ENCODE assay signal across 10 cellular contexts in the genomic region with DNA sequence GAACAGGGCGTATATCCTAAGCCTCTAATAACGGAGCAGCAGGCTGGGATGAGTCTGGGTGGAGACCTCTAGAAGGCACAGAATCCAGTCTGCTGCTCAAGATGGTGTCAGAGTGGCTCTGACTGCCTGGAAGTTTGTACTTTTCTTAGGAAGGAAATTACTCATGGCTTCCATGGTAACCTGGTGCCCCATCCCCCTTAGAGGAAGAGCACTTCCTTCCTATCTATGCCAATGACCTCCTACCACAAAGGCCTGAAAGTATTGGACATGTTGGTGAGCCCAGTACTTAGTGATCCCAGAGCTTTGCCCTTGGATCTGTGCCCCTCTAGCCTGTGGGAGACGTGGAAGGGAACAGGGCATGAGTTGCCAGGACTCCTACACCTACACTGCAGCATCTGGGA. TPM values are rescaled to one million over a fixed set of nuclear protein-coding genes. Genes with fewer than 3 reads are reported as not detected.
DNase-seq lines count a peak whose midpoint lies in the region; ATAC-seq and TF ChIP-seq lines count a peak whose summit lies in the region.
"Had no signal": no experiment of that assay in that cellular context is flagged by ENCODE, and none has a peak within 500 bp of the region (broad histone marks: within the 10 kb centered on the region; RNA-seq: fewer than 3 reads in every experiment).

No MANE protein-coding gene starts in this region.

- H3K4ac ChIP-seq in mesenchymal stem cell (ENCODE audit: low read depth in 1 of 2, low read length in 2 of 2) = no peak overlapping the region

- H3K4me2 ChIP-seq in mesenchymal stem cell (ENCODE audit: low read length, poor library complexity, severe bottlenecking) = no peak overlapping the region

- intact Hi-C loops in CD14-positive monocyte (cut with micrococcal nuclease) = loop anchor here in 1 of 2 donors (5.0 kb wide), 1 partner anchor 34 kb away; no protein-coding TSS in a partner anchor

- H3K4me1 ChIP-seq in mesenchymal stem cell (ENCODE audit: control insufficient read depth, insufficient read depth, low read depth, low read length) = no peaks in the 10 kb centered on the region

- peak; percentile 15 for ATAC-seq in activated naive CD8-positive, alpha-beta T cell treated with anti-CD3 and anti-CD28 coated beads, Interleukin-2, amount 50 U/mL, for 24 hours
- ATAC-seq in GM18505 (IDR thresholded peaks at IDR 0.05; ENCODE audit: unreplicated experiment) (no peak), HG03045 (IDR thresholded peaks at IDR 0.05; ENCODE audit: unreplicated experiment) (no peak)

- H3K27ac ChIP-seq in mesenchymal stem cell (ENCODE audit: low read length, poor library complexity, severe bottlenecking) = no peak overlapping the region

- H2BK12ac ChIP-seq in mesenchymal stem cell (ENCODE audit: low read length in 2 of 2) = peak overlapping the region in 1 of 2 experiments; percentile 14

- H3K23ac ChIP-seq in mesenchymal stem cell (ENCODE audit: low read length in 2 of 2) = no peak overlapping the region

- no peak overlapping the region for H2AK5ac ChIP-seq in mesenchymal stem cell (ENCODE audit: low read length, severe bottlenecking)

- H4K91ac ChIP-seq in mesenchymal stem cell (ENCODE audit: low read length) = no peak overlapping the region

- H2BK5ac ChIP-seq in mesenchymal stem cell (ENCODE audit: low read depth, low read length, poor library complexity, severe bottlenecking) = no peak overlapping the region

- 97% methylated on average over 3 of the region's 3 CpGs for WGBS in mesenchymal stem cell

- H3K4me3 Mint-ChIP-seq in CD14-positive monocyte = peak overlapping the region; percentile 99
- H3K4me3 Mint-ChIP-seq in IgD-negative memory B cell = peak overlapping the region; percentile 91 to 97 (median 96)
- peak overlapping the region; percentile 97 for H3K4me3 Mint-ChIP-seq in activated naive CD8-positive, alpha-beta T cell treated with anti-CD3 and anti-CD28 coated beads, Interleukin-2, amount 50 U/mL, for 24 hours

- peak overlapping the region; percentile 75 to 96 (median 90) for H3K27ac Mint-ChIP-seq in CD14-positive monocyte
- peak overlapping the region; percentile 14 to 83 (median 80) for H3K27ac Mint-ChIP-seq in IgD-negative memory B cell
- peak overlapping the region; percentile 99 for H3K27ac Mint-ChIP-seq in activated naive CD8-positive, alpha-beta T cell treated with anti-CD3 and anti-CD28 coated beads, Interleukin-2, amount 50 U/mL, for 24 hours

- peak overlapping the region in 1 of 2 experiments; percentile 49 for H3K18ac ChIP-seq in mesenchymal stem cell (ENCODE audit: low read depth in 1 of 2, low read length in 2 of 2)

- H3K9ac ChIP-seq in mesenchymal stem cell (ENCODE audit: low read length) = no peak overlapping the region

- no peak overlapping the region for H2AFZ ChIP-seq in mesenchymal stem cell (ENCODE audit: low read depth, low read length)

- TF ChIP-seq CTCF in CD14-positive monocyte (IDR thresholded peaks at IDR 0.05) = no peak

- no peaks in the 10 kb centered on the region for H3K36me3 ChIP-seq in mesenchymal stem cell (ENCODE audit: control insufficient read depth in 1 of 2, insufficient read depth in 2 of 2, low read depth in 1 of 2, low read length in 2 of 2)

- H3K79me1 ChIP-seq in mesenchymal stem cell (replicated peaks; ENCODE audit: low read length, poor library complexity, severe bottlenecking) = no peaks in the 10 kb centered on the region

- no peak for TF ChIP-seq POLR2A in GM18505 (IDR thresholded peaks at IDR 0.05; ENCODE audit: borderline replicate concordance, extremely low read depth, insufficient read depth, insufficient read length)

- no peak overlapping the region for H3K14ac ChIP-seq in mesenchymal stem cell (ENCODE audit: low read length in 2 of 2)

- DNase-seq in CD14-positive monocyte (ENCODE audit: low spot score) (no peak), mesenchymal stem cell (peak; percentile 56), amygdala (lab: John Stamatoyannopoulos, UW) (no peak), mesenteric fat pad (ENCODE audit: low spot score) (no peak)
- no peak for DNase-seq in activated naive CD8-positive, alpha-beta T cell treated with anti-CD3 and anti-CD28 coated beads, Interleukin-2, amount 50 U/mL, for 24 hours
- DNase-seq: mesendoderm, NCI-H226 had no signal

- H4K8ac ChIP-seq in mesenchymal stem cell (ENCODE audit: low read length) = no peak overlapping the region

- no peak overlapping the region for H2BK15ac ChIP-seq in mesenchymal stem cell (ENCODE audit: low read depth, poor library complexity, severe bottlenecking)

- H3K9me3 ChIP-seq in mesenchymal stem cell (ENCODE audit: control insufficient read depth, low read length) = no peaks in the 10 kb centered on the region

- peaks cover 37 to 38% of the 10 kb centered on the region in 2 donors for H3K36me3 Mint-ChIP-seq in CD14-positive monocyte
- H3K36me3 Mint-ChIP-seq in IgD-negative memory B cell = peaks cover 5% of the 10 kb centered on the region
- peaks cover 55% of the 10 kb centered on the region for H3K36me3 Mint-ChIP-seq in activated naive CD8-positive, alpha-beta T cell treated with anti-CD3 and anti-CD28 coated beads, Interleukin-2, amount 50 U/mL, for 24 hours (ENCODE audit: low read depth)

- H3K4me3 ChIP-seq in mesenchymal stem cell (ENCODE audit: insufficient read depth in 1 of 2, low read depth in 1 of 2, low read length in 2 of 2) = no peak overlapping the region

- peaks cover 0 to 2% (median 0%) of the 10 kb centered on the region in 7 donors for H3K9me3 Mint-ChIP-seq in CD14-positive monocyte
- H3K9me3 Mint-ChIP-seq in IgD-negative memory B cell = no peaks in the 10 kb centered on the region
- no peaks in the 10 kb centered on the region for H3K9me3 Mint-ChIP-seq in activated naive CD8-positive, alpha-beta T cell treated with anti-CD3 and anti-CD28 coated beads, Interleukin-2, amount 50 U/mL, for 24 hours

- no peak overlapping the region for H2BK120ac ChIP-seq in mesenchymal stem cell (ENCODE audit: low read depth, low read length)

- peaks cover 53% of the 10 kb centered on the region for H3K4me1 Mint-ChIP-seq in CD14-positive monocyte
- H3K4me1 Mint-ChIP-seq in IgD-negative memory B cell = peaks cover 50 to 62% (median 56%) of the 10 kb centered on the region in 3 donors
- peaks cover 78% of the 10 kb centered on the region for H3K4me1 Mint-ChIP-seq in activated naive CD8-positive, alpha-beta T cell treated with anti-CD3 and anti-CD28 coated beads, Interleukin-2, amount 50 U/mL, for 24 hours

- peaks cover 0 to 7% of the 10 kb centered on the region in 2 experiments for H3K27me3 ChIP-seq in mesenchymal stem cell (ENCODE audit: control insufficient read depth in 1 of 2, insufficient read depth in 1 of 2, low read length in 2 of 2)

- H3K27me3 Mint-ChIP-seq in CD14-positive monocyte (ENCODE audit: low read depth in 3 of 3) (peaks cover 0 to 2% (median 0%) of the 10 kb centered on the region in 3 donors), IgD-negative memory B cell (no peaks in the 10 kb centered on the region)
- H3K27me3 Mint-ChIP-seq in activated naive CD8-positive, alpha-beta T cell treated with anti-CD3 and anti-CD28 coated beads, Interleukin-2, amount 50 U/mL, for 24 hours = no peaks in the 10 kb centered on the region

RNA-seq across cellular contexts. Expression of a gene that starts 1.5 kb away (rescaled TPM):
- polyA plus RNA-seq in CD14-positive monocyte = 10 to 100 TPM; 20.9 to 25.8 TPM
- 21.9 TPM for polyA plus RNA-seq in IgD-negative memory B cell
- not detected for polyA plus RNA-seq in mesenchymal stem cell (2013, experiment 1 of 2)
- polyA plus RNA-seq in mesenchymal stem cell (2013, experiment 2 of 2) = 0.04 TPM
- 8.1 TPM for total RNA-seq in mesenteric fat pad

RNA-seq across cellular contexts. Expression of a gene that starts 54.6 kb away (rescaled TPM):
- 10 to 100 TPM; 16.3 to 36.6 TPM for polyA plus RNA-seq in CD14-positive monocyte
- polyA plus RNA-seq in IgD-negative memory B cell = 0.29 TPM
- polyA plus RNA-seq in mesenchymal stem cell (2013, experiment 1 of 2) = 3.0 TPM
- 2.6 TPM for polyA plus RNA-seq in mesenchymal stem cell (2013, experiment 2 of 2)
- 9.5 TPM for total RNA-seq in mesenteric fat pad

Comparison
In these comparisons a context has a peak if more than half of its experiments do, and no peak if none do; other contexts are left out.
1. RNA of a gene that starts 54.6 kb away (polyA plus RNA-seq): 16.3 to 36.6 TPM in CD14-positive monocyte; 0.29 TPM in IgD-negative memory B cell (single experiment); every median in the first group is over 10 times any median in the second.
2. Peak in every context shown above with its lines, with median percentiles within 50 percentile points of each other: H3K27ac Mint-ChIP-seq and H3K4me3 Mint-ChIP-seq.